Comparison of ENCODE assay signal across 8 cellular contexts in the genomic region with DNA sequence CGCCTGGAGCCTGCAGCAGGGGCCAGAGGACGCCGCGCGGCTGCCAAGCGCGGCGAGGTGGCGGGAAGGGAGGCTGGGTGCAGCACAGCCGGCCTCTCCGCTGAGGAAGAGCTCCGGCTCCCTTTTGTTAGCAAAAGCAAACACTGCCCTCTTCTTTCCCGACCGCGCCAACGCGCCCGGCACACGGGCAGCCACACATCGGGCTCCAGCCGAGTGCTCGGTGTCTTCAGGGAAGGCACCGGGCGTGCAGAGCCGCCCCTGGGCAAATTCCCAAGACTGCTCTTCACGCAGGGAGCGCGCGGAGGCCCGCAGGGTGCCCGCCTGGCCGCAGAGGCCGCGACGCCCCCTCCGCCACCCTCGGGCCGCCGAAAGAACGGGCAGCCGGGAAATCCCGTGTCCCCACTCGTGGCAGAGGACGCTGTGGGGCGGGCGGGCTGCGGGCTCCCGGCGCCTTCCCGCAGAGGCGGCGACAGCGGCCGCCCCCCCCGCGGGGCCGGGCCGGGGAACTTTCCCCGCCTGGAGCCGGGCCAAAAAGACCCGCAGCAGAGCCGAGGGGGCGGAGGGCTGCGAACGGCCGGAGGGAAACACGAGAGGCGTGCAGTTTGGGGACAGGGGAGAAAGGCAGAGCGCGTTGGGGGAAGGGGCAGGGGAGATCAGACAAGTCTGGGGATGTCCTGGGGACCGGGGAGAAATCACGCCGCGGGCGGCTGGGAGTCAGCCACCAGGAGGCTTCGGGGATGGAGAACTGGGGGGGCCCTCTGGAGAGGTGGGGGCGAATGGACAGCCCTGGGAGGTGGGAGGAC. TPM values are rescaled to one million over a fixed set of nuclear protein-coding genes. Genes with fewer than 3 reads are reported as not detected.
DNase-seq lines count a peak whose midpoint lies in the region; ATAC-seq and TF ChIP-seq lines count a peak whose summit lies in the region.

No MANE protein-coding gene starts in this region.

- H3K4me2 ChIP-seq in osteoblast (ENCODE audit: insufficient read depth, low read length): peak overlapping the region; percentile 86

- H4K20me1 ChIP-seq in osteoblast (ENCODE audit: insufficient read depth, low read length): no peaks in the 10 kb centered on the region

- no peaks in the 10 kb centered on the region for H3K36me3 Mint-ChIP-seq in activated naive CD8-positive, alpha-beta T cell

- no peaks in the 10 kb centered on the region for H3K9me3 Mint-ChIP-seq in activated naive CD8-positive, alpha-beta T cell (ENCODE audit: low read depth)

- DNase-seq in CD1c-positive myeloid dendritic cell (ENCODE audit: extremely low spot score) (peak; percentile 19), NCI-H748 (lab: John Stamatoyannopoulos, UW; ENCODE audit: unreplicated experiment) (peak; percentile 86), cardiac septum (ENCODE audit: low spot score) (peak; percentile 85), osteoblast (ENCODE audit: insufficient read length, low spot score, missing footprints) (peak; percentile 78)

- intact Hi-C loops in cardiac septum (cut with DNase I): loop anchor here (2.0 to 10.0 kb wide), 3 partner anchors 168 to 722 kb away; no protein-coding TSS in a partner anchor

- no peak overlapping the region for H3K27ac Mint-ChIP-seq in activated naive CD8-positive, alpha-beta T cell

- peaks cover 9% of the 10 kb centered on the region for H3K4me1 Mint-ChIP-seq in activated naive CD8-positive, alpha-beta T cell (ENCODE audit: low read depth)

- CTCF ChIA-PET in HEK293 (lab: Yijun Ruan, JAX): interaction anchor here (0.5 to 1.7 kb wide), 12 partner anchors 10 to 876 kb away, joined by 3 to 6 read pairs (median 3); no protein-coding TSS in a partner anchor

- H3K4me3 ChIP-seq in HEK293 (ENCODE audit: low read depth, low read length) (peak overlapping the region; percentile 59), osteoblast (ENCODE audit: insufficient read depth, low read length) (peak overlapping the region; percentile 22)

- POLR2A ChIA-PET in HEK293 (lab: Yijun Ruan, JAX): interaction anchor here (0.8 to 2.1 kb wide), 7 partner anchors 10 to 176 kb away, joined by 3 to 10 read pairs (median 4); no protein-coding TSS in a partner anchor

- H3K9me3 ChIP-seq in HEK293 (ENCODE audit: control insufficient read depth, insufficient read depth, low read depth, low read length) (no peaks in the 10 kb centered on the region), osteoblast (ENCODE audit: low read depth, low read length) (no peaks in the 10 kb centered on the region)

- H3K36me3 ChIP-seq in HEK293 (ENCODE audit: control insufficient read depth in 2 of 2, insufficient read depth in 1 of 2, low read length in 2 of 2) (no peaks in the 10 kb centered on the region), osteoblast (ENCODE audit: insufficient read depth, low read length) (no peaks in the 10 kb centered on the region)

- H3K4me1 ChIP-seq in HEK293 (ENCODE audit: control insufficient read depth, insufficient read depth, low read length) (peaks cover 10% of the 10 kb centered on the region; the same call in 1 of the 2 replicates), osteoblast (ENCODE audit: insufficient read depth, low read length) (peaks cover 6% of the 10 kb centered on the region)

- peaks cover 52% of the 10 kb centered on the region for H3K27me3 ChIP-seq in osteoblast (ENCODE audit: insufficient read depth, low read length)

- peaks cover 31% of the 10 kb centered on the region for H3K27me3 Mint-ChIP-seq in activated naive CD8-positive, alpha-beta T cell

- H3K27ac ChIP-seq in HEK293 (ENCODE audit: extremely low read depth, low read depth, low read length): peak overlapping the region; percentile 92
- H3K27ac ChIP-seq in osteoblast (ENCODE audit: low read depth, low read length): no peak overlapping the region

- TF ChIP-seq CTCF in HEK293 (tag by site-specific recombination; IDR thresholded peaks at IDR 0.05) (peak; percentile 73), osteoblast (IDR thresholded peaks at IDR 0.05; ENCODE audit: extremely low read depth, low read depth, low read length) (no peak)

- no peak for ATAC-seq in GM21619 (IDR thresholded peaks at IDR 0.05; ENCODE audit: unreplicated experiment)
- no peak for ATAC-seq in GM18873 (IDR thresholded peaks at IDR 0.05; ENCODE audit: low FRiP score, unreplicated experiment)

- no peaks in the 10 kb centered on the region for H3K79me2 ChIP-seq in osteoblast (ENCODE audit: insufficient read depth, low read length)

- H3K4me3 Mint-ChIP-seq in activated naive CD8-positive, alpha-beta T cell: peak overlapping the region; percentile 76

- H2AFZ ChIP-seq in osteoblast (ENCODE audit: low read length): no peak overlapping the region

TF ChIP-seq in HEK293, 187 proteins besides CTCF, POLR2A, EP300 and RAD21 (continues in another document):
- TF ChIP-seq PRDM1 (tag by site-specific recombination; IDR thresholded peaks at IDR 0.05): no peak
- no peak for TF ChIP-seq ZNF221 (tag by site-specific recombination; IDR thresholded peaks at IDR 0.05; ENCODE audit: borderline replicate concordance)
- TF ChIP-seq ZNF600 (tag by site-specific recombination; IDR thresholded peaks at IDR 0.05): peak; percentile 83
- no peak for TF ChIP-seq RBAK (tag by site-specific recombination; IDR thresholded peaks at IDR 0.05)
- no peak for TF ChIP-seq ZNF223 (tag by site-specific recombination; IDR thresholded peaks at IDR 0.05)
- no peak for TF ChIP-seq ZNF585B (tag by site-specific recombination; IDR thresholded peaks at IDR 0.05)
- no peak for TF ChIP-seq ZNF292 (tag by site-specific recombination; IDR thresholded peaks at IDR 0.05; ENCODE audit: borderline replicate concordance, low read depth)
- no peak for TF ChIP-seq ZNF701 (tag by site-specific recombination; IDR thresholded peaks at IDR 0.05)
- TF ChIP-seq ZNF174 (tag by site-specific recombination; IDR thresholded peaks at IDR 0.05): no peak
- TF ChIP-seq, protein P1, sequence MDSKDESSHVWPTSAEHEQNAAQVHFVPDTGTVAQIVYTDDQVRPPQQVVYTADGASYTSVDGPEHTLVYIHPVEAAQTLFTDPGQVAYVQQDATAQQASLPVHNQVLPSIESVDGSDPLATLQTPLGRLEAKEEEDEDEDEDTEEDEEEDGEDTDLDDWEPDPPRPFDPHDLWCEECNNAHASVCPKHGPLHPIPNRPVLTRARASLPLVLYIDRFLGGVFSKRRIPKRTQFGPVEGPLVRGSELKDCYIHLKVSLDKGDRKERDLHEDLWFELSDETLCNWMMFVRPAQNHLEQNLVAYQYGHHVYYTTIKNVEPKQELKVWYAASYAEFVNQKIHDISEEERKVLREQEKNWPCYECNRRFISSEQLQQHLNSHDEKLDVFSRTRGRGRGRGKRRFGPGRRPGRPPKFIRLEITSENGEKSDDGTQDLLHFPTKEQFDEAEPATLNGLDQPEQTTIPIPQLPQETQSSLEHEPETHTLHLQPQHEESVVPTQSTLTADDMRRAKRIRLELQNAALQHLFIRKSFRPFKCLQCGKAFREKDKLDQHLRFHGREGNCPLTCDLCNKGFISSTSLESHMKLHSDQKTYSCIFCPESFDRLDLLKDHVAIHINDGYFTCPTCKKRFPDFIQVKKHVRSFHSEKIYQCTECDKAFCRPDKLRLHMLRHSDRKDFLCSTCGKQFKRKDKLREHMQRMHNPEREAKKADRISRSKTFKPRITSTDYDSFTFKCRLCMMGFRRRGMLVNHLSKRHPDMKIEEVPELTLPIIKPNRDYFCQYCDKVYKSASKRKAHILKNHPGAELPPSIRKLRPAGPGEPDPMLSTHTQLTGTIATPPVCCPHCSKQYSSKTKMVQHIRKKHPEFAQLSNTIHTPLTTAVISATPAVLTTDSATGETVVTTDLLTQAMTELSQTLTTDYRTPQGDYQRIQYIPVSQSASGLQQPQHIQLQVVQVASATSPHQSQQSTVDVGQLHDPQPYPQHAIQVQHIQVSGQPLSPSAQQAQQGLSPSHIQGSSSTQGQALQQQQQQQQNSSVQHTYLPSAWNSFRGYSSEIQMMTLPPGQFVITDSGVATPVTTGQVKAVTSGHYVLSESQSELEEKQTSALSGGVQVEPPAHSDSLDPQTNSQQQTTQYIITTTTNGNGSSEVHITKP (tag by site-specific recombination; IDR thresholded peaks at IDR 0.05): no peak
- TF ChIP-seq ZBTB17 (tag by site-specific recombination; IDR thresholded peaks at IDR 0.05): no peak
- no peak; the same call in 1 of the 2 replicates for TF ChIP-seq ZNF341 (tag by site-specific recombination; IDR thresholded peaks at IDR 0.05; ENCODE audit: low read depth)
- TF ChIP-seq ZNF544 (tag by site-specific recombination; IDR thresholded peaks at IDR 0.05): no peak
- TF ChIP-seq ZNF530 (tag by site-specific recombination; IDR thresholded peaks at IDR 0.05; ENCODE audit: low read depth): no peak
- TF ChIP-seq ZNF37A (tag by site-specific recombination; IDR thresholded peaks at IDR 0.05): no peak
- TF ChIP-seq, protein P2, sequence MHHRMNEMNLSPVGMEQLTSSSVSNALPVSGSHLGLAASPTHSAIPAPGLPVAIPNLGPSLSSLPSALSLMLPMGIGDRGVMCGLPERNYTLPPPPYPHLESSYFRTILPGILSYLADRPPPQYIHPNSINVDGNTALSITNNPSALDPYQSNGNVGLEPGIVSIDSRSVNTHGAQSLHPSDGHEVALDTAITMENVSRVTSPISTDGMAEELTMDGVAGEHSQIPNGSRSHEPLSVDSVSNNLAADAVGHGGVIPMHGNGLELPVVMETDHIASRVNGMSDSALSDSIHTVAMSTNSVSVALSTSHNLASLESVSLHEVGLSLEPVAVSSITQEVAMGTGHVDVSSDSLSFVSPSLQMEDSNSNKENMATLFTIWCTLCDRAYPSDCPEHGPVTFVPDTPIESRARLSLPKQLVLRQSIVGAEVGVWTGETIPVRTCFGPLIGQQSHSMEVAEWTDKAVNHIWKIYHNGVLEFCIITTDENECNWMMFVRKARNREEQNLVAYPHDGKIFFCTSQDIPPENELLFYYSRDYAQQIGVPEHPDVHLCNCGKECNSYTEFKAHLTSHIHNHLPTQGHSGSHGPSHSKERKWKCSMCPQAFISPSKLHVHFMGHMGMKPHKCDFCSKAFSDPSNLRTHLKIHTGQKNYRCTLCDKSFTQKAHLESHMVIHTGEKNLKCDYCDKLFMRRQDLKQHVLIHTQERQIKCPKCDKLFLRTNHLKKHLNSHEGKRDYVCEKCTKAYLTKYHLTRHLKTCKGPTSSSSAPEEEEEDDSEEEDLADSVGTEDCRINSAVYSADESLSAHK (tag by site-specific recombination; IDR thresholded peaks at IDR 0.05): no peak

RNA-seq across cellular contexts. Expression of a gene that starts 0.9 kb away (rescaled TPM):
- total RNA-seq in cardiac septum: 36.0 TPM
- total RNA-seq in osteoblast: 71.6 and 86.5 TPM in 2 replicates

Comparison
In these comparisons a context has a peak if more than half of its experiments do, and no peak if none do; other contexts are left out.
1. DNase-seq: peak in every context shown above with its lines; median percentile 86 in NCI-H748; 85 in cardiac septum; 78 in osteoblast; 19 in CD1c-positive myeloid dendritic cell.